In genomic region chr4:159904906-159905305, GRCh38 we compare ENCODE assay signal across 26 cellular contexts.
"Had no signal": no experiment of that assay in that cellular context is flagged by ENCODE, and none has a peak within 500 bp of the region (broad histone marks: within the 10 kb centered on the region; RNA-seq: fewer than 3 reads in every experiment).

No MANE protein-coding gene starts in this region.

- H3K4me1 ChIP-seq: stomach, suprapubic skin, testis, thyroid gland, tibial artery, tibial nerve, upper lobe of left lung, upper lobe of right lung, uterus, vagina had no signal

- H3K27me3 ChIP-seq: stomach, suprapubic skin, testis, thyroid gland, tibial artery, tibial nerve, transverse colon, upper lobe of left lung, upper lobe of right lung, uterus, vagina had no signal

- ATAC-seq: stimulated activated effector memory CD8-positive, alpha-beta T cell treated with anti-CD3 and anti-CD28 coated beads, Interleukin-12 subunit alpha, Interleukin-12 subunit beta, amount 100 ng/mL, for 72 hours; stimulated activated memory B cell treated with anti-CD40 and anti-IgM and Interleukin-4, amounts not matched to agents 10 μg/mL and 1 μg/mL and 100 μg/mL, for 72 hours; stimulated activated naive B cell treated with anti-CD40 and anti-IgM and Interleukin-4, amounts not matched to agents 10 μg/mL and 1 μg/mL and 100 μg/mL, for 72 hours; stimulated activated naive CD8-positive, alpha-beta T cell treated with anti-CD3 and anti-CD28 coated beads, Interleukin-15, amount 100 ng/mL, for 72 hours; stimulated activated naive CD8-positive, alpha-beta T cell treated with anti-CD3 and anti-CD28 coated beads, Interleukin-15, Interleukin-2, amounts not matched to agents 100 U/mL and 50 U/mL, for 24 hours; upper lobe of right lung had no signal

- H3K27ac ChIP-seq: stomach, suprapubic skin, testis, thoracic aorta, thyroid gland, tibial artery, tibial nerve, transverse colon, upper lobe of left lung, upper lobe of right lung, uterus, vagina had no signal

- DNase-seq: stimulated activated CD4-positive, alpha-beta T cell treated with anti-CD3 and anti-CD28 coated beads, Interleukin-2, amount 100 ng/mL, for 48 hours; stimulated activated CD4-positive, alpha-beta T cell treated with anti-CD3 and anti-CD28 coated beads, Interleukin-4, amount 100 ng/mL, for 1 hour; stimulated activated CD4-positive, alpha-beta T cell treated with anti-CD3 and anti-CD28 coated beads, Interleukin-4, amount 100 ng/mL, for 24 hours; stimulated activated CD4-positive, alpha-beta T cell treated with anti-CD3 and anti-CD28 coated beads, Interleukin-4, amount 100 ng/mL, for 4 hours; stimulated activated CD8-positive, alpha-beta memory T cell treated with anti-CD3 and anti-CD28 coated beads, Interleukin-4, amount 100 ng/mL, for 48 hours; stimulated activated naive B cell treated with anti-CD40 and anti-IgM and Interleukin-4, amounts not matched to agents 10 μg/mL and 1 μg/mL and 100 μg/mL, for 72 hours; stimulated activated naive CD4-positive, alpha-beta T cell; stimulated activated naive CD4-positive, alpha-beta T cell treated with Interleukin-2 at 50 U/mL for 16 hours; stimulated activated naive CD8-positive, alpha-beta T cell treated with anti-CD3 and anti-CD28 coated beads, Interleukin-15, amount 100 ng/mL, for 72 hours; stimulated activated naive CD8-positive, alpha-beta T cell treated with anti-CD3 and anti-CD28 coated beads, Interleukin-15, Interleukin-2, amounts not matched to agents 100 U/mL and 50 U/mL, for 24 hours; stomach; substantia nigra; testis; thyroid gland; tibial artery; transverse colon; trophoblast cell; upper lobe of left lung; upper lobe of right lung; uterus had no signal

- H3K36me3 ChIP-seq: stomach, suprapubic skin, thoracic aorta, thyroid gland, tibial artery, tibial nerve, transverse colon, upper lobe of left lung, upper lobe of right lung, uterus, vagina had no signal

- H3K9me3 ChIP-seq: suprapubic skin, testis, thoracic aorta, thyroid gland, tibial artery, transverse colon, upper lobe of left lung, upper lobe of right lung, uterus, vagina had no signal

- H3K4me3 ChIP-seq: stomach, suprapubic skin, testis, thoracic aorta, thyroid gland, tibial artery, tibial nerve, transverse colon, upper lobe of left lung, upper lobe of right lung, uterus, vagina had no signal
